Comparison of ENCODE assay signal across 2 cellular contexts in the genomic region with DNA sequence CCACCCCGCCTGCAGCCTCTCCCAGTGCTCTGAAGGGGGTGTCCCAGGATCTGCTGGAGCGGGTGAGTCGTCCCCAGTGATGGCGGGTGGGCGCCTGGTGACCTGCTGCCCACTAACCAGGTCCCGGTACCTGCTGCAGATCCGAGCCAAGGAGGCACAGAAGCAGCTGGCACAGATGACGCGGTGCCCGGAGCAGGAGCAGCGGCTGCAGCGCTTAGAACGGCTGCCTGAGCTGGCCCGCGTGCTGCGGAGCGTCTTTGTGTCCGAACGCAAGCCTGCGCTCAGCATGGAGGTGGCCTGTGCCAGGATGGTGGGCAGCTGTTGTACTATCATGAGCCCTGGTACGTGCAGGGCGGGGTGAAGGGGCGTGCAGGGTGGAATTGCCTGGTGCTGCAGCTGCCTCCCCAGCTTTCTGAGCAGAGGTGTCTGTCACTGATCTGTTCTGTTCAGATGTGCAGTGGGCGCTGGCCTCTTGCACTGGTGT.
TF ChIP-seq lines count a peak whose summit lies in the region.

No MANE protein-coding gene starts in this region.

TF ChIP-seq in HepG2, 621 proteins besides CTCF, POLR2A, EP300 and RAD21 (continues in another document):
- TF ChIP-seq ZSCAN22 (CRISPR knock-in tag; IDR thresholded peaks at IDR 0.05) (no peak), ZNF781 (CRISPR knock-in tag; IDR thresholded peaks at IDR 0.05; ENCODE audit: borderline replicate concordance, not compliant biosample characterization) (no peak), DR1 (CRISPR knock-in tag; IDR thresholded peaks at IDR 0.05) (0 out of 2 replicates have a peak, but pooled peaks have one; percentile 8), ZNF180 (CRISPR knock-in tag; IDR thresholded peaks at IDR 0.05; ENCODE audit: borderline replicate concordance, low read depth) (no peak), ZSCAN12 (CRISPR knock-in tag; IDR thresholded peaks at IDR 0.05) (no peak), ZNF224 (CRISPR knock-in tag; IDR thresholded peaks at IDR 0.05) (no peak), PAF1 (CRISPR knock-in tag; IDR thresholded peaks at IDR 0.05) (peak; percentile 22; the same call in 1 of the 2 replicates), RFXAP (CRISPR knock-in tag; IDR thresholded peaks at IDR 0.05; ENCODE audit: borderline replicate concordance) (no peak), ARNT2 (CRISPR knock-in tag; IDR thresholded peaks at IDR 0.05; ENCODE audit: low read depth) (no peak), TMF1 (CRISPR knock-in tag; IDR thresholded peaks at IDR 0.05; ENCODE audit: low read depth) (peak; percentile 90), ISX (CRISPR knock-in tag; conservative IDR thresholded peaks at IDR 0.05) (no peak), ZBTB38 (CRISPR knock-in tag; IDR thresholded peaks at IDR 0.05) (peak; percentile 58; the same call in 1 of the 2 replicates), ZNF747 (CRISPR knock-in tag; IDR thresholded peaks at IDR 0.05; ENCODE audit: borderline replicate concordance) (0 out of 2 replicates have a peak, but pooled peaks have one; percentile 22), ZNF354B (CRISPR knock-in tag; IDR thresholded peaks at IDR 0.05) (0 out of 2 replicates have a peak, but pooled peaks have one; percentile 48), SNRNP70 (IDR thresholded peaks at IDR 0.05; ENCODE audit: low read depth, low read length) (no peak), AGO2 (optimal IDR thresholded peaks at IDR 0.05; ENCODE audit: low read depth, low read length) (peak; percentile 96), AKAP8 (CRISPR knock-in tag; IDR thresholded peaks at IDR 0.05) (peak; percentile 77; the same call in 1 of the 2 replicates), PRPF4 (IDR thresholded peaks at IDR 0.05; ENCODE audit: low read depth, low read length, poor library complexity, severe bottlenecking) (no peak), FOXC1 (CRISPR knock-in tag; IDR thresholded peaks at IDR 0.05; ENCODE audit: borderline replicate concordance) (no peak)
- TF ChIP-seq, protein P1, sequence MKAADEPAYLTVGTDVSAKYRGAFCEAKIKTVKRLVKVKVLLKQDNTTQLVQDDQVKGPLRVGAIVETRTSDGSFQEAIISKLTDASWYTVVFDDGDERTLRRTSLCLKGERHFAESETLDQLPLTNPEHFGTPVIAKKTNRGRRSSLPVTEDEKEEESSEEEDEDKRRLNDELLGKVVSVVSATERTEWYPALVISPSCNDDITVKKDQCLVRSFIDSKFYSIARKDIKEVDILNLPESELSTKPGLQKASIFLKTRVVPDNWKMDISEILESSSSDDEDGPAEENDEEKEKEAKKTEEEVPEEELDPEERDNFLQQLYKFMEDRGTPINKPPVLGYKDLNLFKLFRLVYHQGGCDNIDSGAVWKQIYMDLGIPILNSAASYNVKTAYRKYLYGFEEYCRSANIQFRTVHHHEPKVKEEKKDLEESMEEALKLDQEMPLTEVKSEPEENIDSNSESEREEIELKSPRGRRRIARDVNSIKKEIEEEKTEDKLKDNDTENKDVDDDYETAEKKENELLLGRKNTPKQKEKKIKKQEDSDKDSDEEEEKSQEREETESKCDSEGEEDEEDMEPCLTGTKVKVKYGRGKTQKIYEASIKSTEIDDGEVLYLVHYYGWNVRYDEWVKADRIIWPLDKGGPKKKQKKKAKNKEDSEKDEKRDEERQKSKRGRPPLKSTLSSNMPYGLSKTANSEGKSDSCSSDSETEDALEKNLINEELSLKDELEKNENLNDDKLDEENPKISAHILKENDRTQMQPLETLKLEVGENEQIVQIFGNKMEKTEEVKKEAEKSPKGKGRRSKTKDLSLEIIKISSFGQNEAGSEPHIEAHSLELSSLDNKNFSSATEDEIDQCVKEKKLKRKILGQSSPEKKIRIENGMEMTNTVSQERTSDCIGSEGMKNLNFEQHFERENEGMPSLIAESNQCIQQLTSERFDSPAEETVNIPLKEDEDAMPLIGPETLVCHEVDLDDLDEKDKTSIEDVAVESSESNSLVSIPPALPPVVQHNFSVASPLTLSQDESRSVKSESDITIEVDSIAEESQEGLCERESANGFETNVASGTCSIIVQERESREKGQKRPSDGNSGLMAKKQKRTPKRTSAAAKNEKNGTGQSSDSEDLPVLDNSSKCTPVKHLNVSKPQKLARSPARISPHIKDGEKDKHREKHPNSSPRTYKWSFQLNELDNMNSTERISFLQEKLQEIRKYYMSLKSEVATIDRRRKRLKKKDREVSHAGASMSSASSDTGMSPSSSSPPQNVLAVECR (CRISPR knock-in tag; IDR thresholded peaks at IDR 0.05; ENCODE audit: borderline replicate concordance), result peak; percentile 34; the same call in 1 of the 2 replicates
- TF ChIP-seq, protein P2, sequence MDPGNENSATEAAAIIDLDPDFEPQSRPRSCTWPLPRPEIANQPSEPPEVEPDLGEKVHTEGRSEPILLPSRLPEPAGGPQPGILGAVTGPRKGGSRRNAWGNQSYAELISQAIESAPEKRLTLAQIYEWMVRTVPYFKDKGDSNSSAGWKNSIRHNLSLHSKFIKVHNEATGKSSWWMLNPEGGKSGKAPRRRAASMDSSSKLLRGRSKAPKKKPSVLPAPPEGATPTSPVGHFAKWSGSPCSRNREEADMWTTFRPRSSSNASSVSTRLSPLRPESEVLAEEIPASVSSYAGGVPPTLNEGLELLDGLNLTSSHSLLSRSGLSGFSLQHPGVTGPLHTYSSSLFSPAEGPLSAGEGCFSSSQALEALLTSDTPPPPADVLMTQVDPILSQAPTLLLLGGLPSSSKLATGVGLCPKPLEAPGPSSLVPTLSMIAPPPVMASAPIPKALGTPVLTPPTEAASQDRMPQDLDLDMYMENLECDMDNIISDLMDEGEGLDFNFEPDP (CRISPR knock-in tag; conservative IDR thresholded peaks at IDR 0.05), result no peak
- TF ChIP-seq, protein P3, sequence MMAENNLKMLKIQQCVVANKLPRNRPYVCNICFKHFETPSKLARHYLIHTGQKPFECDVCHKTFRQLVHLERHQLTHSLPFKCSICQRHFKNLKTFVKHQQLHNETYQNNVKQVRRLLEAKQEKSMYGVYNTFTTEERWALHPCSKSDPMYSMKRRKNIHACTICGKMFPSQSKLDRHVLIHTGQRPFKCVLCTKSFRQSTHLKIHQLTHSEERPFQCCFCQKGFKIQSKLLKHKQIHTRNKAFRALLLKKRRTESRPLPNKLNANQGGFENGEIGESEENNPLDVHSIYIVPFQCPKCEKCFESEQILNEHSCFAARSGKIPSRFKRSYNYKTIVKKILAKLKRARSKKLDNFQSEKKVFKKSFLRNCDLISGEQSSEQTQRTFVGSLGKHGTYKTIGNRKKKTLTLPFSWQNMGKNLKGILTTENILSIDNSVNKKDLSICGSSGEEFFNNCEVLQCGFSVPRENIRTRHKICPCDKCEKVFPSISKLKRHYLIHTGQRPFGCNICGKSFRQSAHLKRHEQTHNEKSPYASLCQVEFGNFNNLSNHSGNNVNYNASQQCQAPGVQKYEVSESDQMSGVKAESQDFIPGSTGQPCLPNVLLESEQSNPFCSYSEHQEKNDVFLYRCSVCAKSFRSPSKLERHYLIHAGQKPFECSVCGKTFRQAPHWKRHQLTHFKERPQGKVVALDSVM (CRISPR knock-in tag; IDR thresholded peaks at IDR 0.05), result no peak
- TF ChIP-seq, protein P4, sequence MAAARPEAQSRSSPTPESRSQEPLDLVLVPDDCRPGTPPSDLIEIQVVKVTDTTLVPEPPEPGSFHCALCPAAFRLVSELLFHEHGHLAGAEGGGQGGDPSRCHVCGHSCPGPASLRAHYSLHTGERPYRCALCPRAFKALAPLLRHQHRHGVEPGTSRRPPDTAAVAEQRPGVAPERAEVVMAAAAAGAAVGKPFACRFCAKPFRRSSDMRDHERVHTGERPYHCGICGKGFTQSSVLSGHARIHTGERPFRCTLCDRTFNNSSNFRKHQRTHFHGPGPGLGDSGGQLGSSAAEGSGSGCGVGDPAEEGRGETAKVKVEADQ (CRISPR knock-in tag; IDR thresholded peaks at IDR 0.05; ENCODE audit: borderline replicate concordance), result no peak

TF ChIP-seq in HEK293, 187 proteins besides CTCF, POLR2A, EP300 and RAD21:
- peak; percentile 4; the same call in 1 of the 2 replicates for TF ChIP-seq BCL11A (tag by site-specific recombination; IDR thresholded peaks at IDR 0.05; ENCODE audit: low read depth)
- peak; percentile 67 for TF ChIP-seq ZNF600 (tag by site-specific recombination; IDR thresholded peaks at IDR 0.05)
- TF ChIP-seq ZNF23 (tag by site-specific recombination; IDR thresholded peaks at IDR 0.05; ENCODE audit: borderline replicate concordance), result no peak
- TF ChIP-seq, protein P5, sequence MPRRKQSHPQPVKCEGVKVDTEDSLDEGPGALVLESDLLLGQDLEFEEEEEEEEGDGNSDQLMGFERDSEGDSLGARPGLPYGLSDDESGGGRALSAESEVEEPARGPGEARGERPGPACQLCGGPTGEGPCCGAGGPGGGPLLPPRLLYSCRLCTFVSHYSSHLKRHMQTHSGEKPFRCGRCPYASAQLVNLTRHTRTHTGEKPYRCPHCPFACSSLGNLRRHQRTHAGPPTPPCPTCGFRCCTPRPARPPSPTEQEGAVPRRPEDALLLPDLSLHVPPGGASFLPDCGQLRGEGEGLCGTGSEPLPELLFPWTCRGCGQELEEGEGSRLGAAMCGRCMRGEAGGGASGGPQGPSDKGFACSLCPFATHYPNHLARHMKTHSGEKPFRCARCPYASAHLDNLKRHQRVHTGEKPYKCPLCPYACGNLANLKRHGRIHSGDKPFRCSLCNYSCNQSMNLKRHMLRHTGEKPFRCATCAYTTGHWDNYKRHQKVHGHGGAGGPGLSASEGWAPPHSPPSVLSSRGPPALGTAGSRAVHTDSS (tag by site-specific recombination; IDR thresholded peaks at IDR 0.05), result no peak
- peak; percentile 38; the same call in 1 of the 2 replicates for TF ChIP-seq KLF1 (tag by site-specific recombination; IDR thresholded peaks at IDR 0.05)
- TF ChIP-seq KLF8 (tag by site-specific recombination; IDR thresholded peaks at IDR 0.05), result peak; percentile 50
